34 cellular contexts compared by ENCODE assay signal in the genomic region with DNA sequence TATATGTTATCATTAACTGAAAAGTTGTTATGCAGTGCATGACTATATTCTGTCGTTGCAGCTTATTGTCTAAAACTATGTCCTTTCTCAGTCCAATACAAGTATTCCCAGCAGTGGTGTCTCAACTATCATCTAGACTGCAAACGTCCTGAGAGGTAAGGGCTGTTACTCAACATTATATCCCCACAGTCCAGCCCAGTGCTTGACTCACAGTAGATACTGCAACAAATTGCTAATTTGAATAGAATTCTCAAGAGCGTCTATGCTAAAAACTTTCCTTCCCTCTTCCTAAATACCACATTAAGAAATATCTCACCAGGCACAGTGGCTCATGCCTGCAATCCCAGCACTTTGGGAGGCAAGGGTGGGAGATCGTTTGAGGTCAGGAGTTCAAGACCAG. TPM values are rescaled to one million over a fixed set of nuclear protein-coding genes. Genes with fewer than 3 reads are reported as not detected.
DNase-seq lines count a peak whose midpoint lies in the region; ATAC-seq and TF ChIP-seq lines count a peak whose summit lies in the region.
"Had no signal": no experiment of that assay in that cellular context is flagged by ENCODE, and none has a peak within 500 bp of the region (broad histone marks: within the 10 kb centered on the region; RNA-seq: fewer than 3 reads in every experiment).

No MANE protein-coding gene starts in this region.

- peaks cover 2% of the 10 kb centered on the region for H3K79me2 ChIP-seq in trophoblast cell (ENCODE audit: control insufficient read depth, insufficient read depth, low read length, poor library complexity)
- H3K79me2 ChIP-seq in OCI-LY7 (ENCODE audit: insufficient read depth, low read depth, low read length), result no peaks in the 10 kb centered on the region

- H3K23ac ChIP-seq in trophoblast cell (ENCODE audit: low read length), result no peak overlapping the region

- H3K9me3 ChIP-seq in esophagus muscularis mucosa (no peaks in the 10 kb centered on the region), trophoblast cell (ENCODE audit: insufficient read depth, low read depth, low read length) (no peaks in the 10 kb centered on the region), OCI-LY7 (ENCODE audit: low read length) (no peaks in the 10 kb centered on the region), HAP-1 (no peaks in the 10 kb centered on the region)
- H3K9me3 ChIP-seq in CD4-positive, alpha-beta T cell (ENCODE audit: control insufficient read depth, low read length), result no peaks in the 10 kb centered on the region
- H3K9me3 ChIP-seq: A549; BE2C; BLaER1; BLaER1 treated with 17β-estradiol and CSF1 and Interleukin-3, amounts not matched to agents 10 nM and 100 nM; Caco-2 had no signal

- CTCF ChIA-PET in OCI-LY7 (lab: Charles Lee; ENCODE audit: unreplicated experiment), result no interaction called here
- CTCF ChIA-PET in CD4-positive, alpha-beta T cell (lab: Charles Lee), result no interaction called here

- no peak for TF ChIP-seq CTCF in epithelial cell of esophagus (IDR thresholded peaks at IDR 0.05; ENCODE audit: insufficient read depth, low read depth, low read length, missing control alignments)
- no peak for TF ChIP-seq CTCF in esophagus muscularis mucosa (IDR thresholded peaks at IDR 0.05)
- no peak for TF ChIP-seq CTCF in OCI-LY7 (conservative IDR thresholded peaks at IDR 0.05; ENCODE audit: low read length)
- no peak for TF ChIP-seq CTCF in CD4-positive, alpha-beta T cell (IDR thresholded peaks at IDR 0.05)

- H3K4me3 ChIP-seq in epithelial cell of esophagus (ENCODE audit: low read length) (no peak overlapping the region), esophagus muscularis mucosa (no peak overlapping the region), trophoblast cell (ENCODE audit: low read depth, low read length) (no peak overlapping the region), OCI-LY7 (ENCODE audit: low read depth, low read length, poor library complexity, severe bottlenecking) (no peak overlapping the region), HAP-1 (no peak overlapping the region)
- H3K4me3 ChIP-seq: A549; BLaER1; BLaER1 treated with 17β-estradiol and CSF1 and Interleukin-3, amounts not matched to agents 10 nM and 100 nM had no signal

- H3K9me2 ChIP-seq in OCI-LY7 (ENCODE audit: insufficient read depth, low read length), result no peaks in the 10 kb centered on the region

- peak; percentile 25 for DNase-seq in amniotic epithelial cell (ENCODE audit: low read depth)
- peak; percentile 17 for DNase-seq in epithelial cell of esophagus (ENCODE audit: low read depth)
- DNase-seq in esophagus muscularis mucosa (ENCODE audit: extremely low spot score), result peak; percentile 68
- peak; percentile 75 to 91 for DNase-seq in trophoblast cell
- DNase-seq in OCI-LY7 (ENCODE audit: low spot score), result no peak
- DNase-seq in CD4-positive, alpha-beta T cell, result no peak
- no peak for DNase-seq in HAP-1 (ENCODE audit: low spot score in 2 of 2)
- DNase-seq: 8988T; ACHN; AML-193; BE2C; C1 segment of cervical spinal cord; Calu3; CD4-positive, alpha-beta memory T cell; CD4-positive, CD25-positive, alpha-beta regulatory T cell; CD8-positive, alpha-beta memory T cell; CD8-positive, alpha-beta T cell; COR-L47; DMS 273 treated with DMSO at 0.1 percent for 48 hours; DMS153; DMS53; DMS79; DMS79 treated with DMSO at 0.1 percent for 48 hours; DND-41; EL had no signal

- POLR2A ChIA-PET in OCI-LY7 (lab: Charles Lee), result interaction anchor here (0.7 kb wide), 2 partner anchors 385 to 605 kb away, joined by 3 to 5 read pairs; no protein-coding TSS in a partner anchor
- POLR2A ChIA-PET in CD4-positive, alpha-beta T cell (lab: Charles Lee), result no interaction called here

- no TSS peak for BruUV-seq in OCI-LY7 (replicated peaks; lab: Mats Ljungman, UMichigan)

- no peaks in the 10 kb centered on the region for H3K36me3 ChIP-seq in esophagus muscularis mucosa
- H3K36me3 ChIP-seq in trophoblast cell (ENCODE audit: control insufficient read depth in 1 of 2, insufficient read depth in 2 of 2, low read length in 2 of 2), result no peaks in the 10 kb centered on the region
- no peaks in the 10 kb centered on the region for H3K36me3 ChIP-seq in OCI-LY7 (ENCODE audit: insufficient read depth, low read length)
- H3K36me3 ChIP-seq in HAP-1 (replicated peaks), result no peaks in the 10 kb centered on the region
- H3K36me3 ChIP-seq: BE2C; BLaER1; BLaER1 treated with 17β-estradiol and CSF1 and Interleukin-3, amounts not matched to agents 10 nM and 100 nM had no signal

- no peak overlapping the region for H3K14ac ChIP-seq in trophoblast cell (ENCODE audit: low read length)

- in situ Hi-C loops in HAP-1 (cut with MboI; ENCODE audit: low sequenced_read_pairs), result no loop called here

- no peak overlapping the region for H3K4ac ChIP-seq in trophoblast cell (ENCODE audit: low read depth, low read length)

- H3K9me3 Mint-ChIP-seq in CD4-positive, alpha-beta T cell, result no peaks in the 10 kb centered on the region
- H3K9me3 Mint-ChIP-seq: CD14-positive monocyte; CD4-positive, alpha-beta memory T cell; CD8-positive, alpha-beta memory T cell; CD8-positive, alpha-beta T cell had no signal

- 86% methylated on average over 4 of the region's 4 CpGs for WGBS in esophagus muscularis mucosa
- WGBS in trophoblast cell (ENCODE audit: extremely low coverage, insufficient coverage, insufficient read length), result no CpG with 5 or more reads among the region's 4 CpGs

- no peaks in the 10 kb centered on the region for H3K36me3 Mint-ChIP-seq in CD4-positive, alpha-beta T cell (ENCODE audit: low read depth)
- H3K36me3 Mint-ChIP-seq: CD14-positive monocyte; CD4-positive, alpha-beta memory T cell; CD4-positive, CD25-positive, alpha-beta regulatory T cell; CD8-positive, alpha-beta memory T cell; CD8-positive, alpha-beta T cell had no signal

- H3K4me1 ChIP-seq in esophagus muscularis mucosa, result no peaks in the 10 kb centered on the region
- peaks cover 0 to 6% of the 10 kb centered on the region in 2 experiments for H3K4me1 ChIP-seq in trophoblast cell (ENCODE audit: control insufficient read depth in 1 of 2, insufficient read depth in 2 of 2, low read length in 2 of 2)
- H3K4me1 ChIP-seq in OCI-LY7 (ENCODE audit: insufficient read depth, low read length, poor library complexity, severe bottlenecking), result no peaks in the 10 kb centered on the region
- H3K4me1 ChIP-seq in HAP-1, result no peaks in the 10 kb centered on the region
- H3K4me1 ChIP-seq: A549; BE2C; BLaER1; BLaER1 treated with 17β-estradiol and CSF1 and Interleukin-3, amounts not matched to agents 10 nM and 100 nM; Caco-2 had no signal

- no peak for TF ChIP-seq POLR2A in esophagus muscularis mucosa (IDR thresholded peaks at IDR 0.05; ENCODE audit: low read depth)

- H3K4me2 ChIP-seq in trophoblast cell (ENCODE audit: low read length) (no peak overlapping the region), OCI-LY7 (ENCODE audit: low read length) (no peak overlapping the region)
- H3K4me2 ChIP-seq: A549; BLaER1; BLaER1 treated with 17β-estradiol and CSF1 and Interleukin-3, amounts not matched to agents 10 nM and 100 nM had no signal

- no peak overlapping the region for H3K27ac Mint-ChIP-seq in CD4-positive, alpha-beta T cell
- H3K27ac Mint-ChIP-seq: B cell; CD14-positive monocyte; CD4-positive, alpha-beta memory T cell; CD8-positive, alpha-beta memory T cell; CD8-positive, alpha-beta T cell had no signal

- no peak overlapping the region for H3K27ac ChIP-seq in esophagus muscularis mucosa (replicated peaks in 1 of 4)
- no peak overlapping the region for H3K27ac ChIP-seq in trophoblast cell (ENCODE audit: low read depth, low read length)
- H3K27ac ChIP-seq in OCI-LY7 (ENCODE audit: low read depth, low read length, poor library complexity, severe bottlenecking), result no peak overlapping the region
- no peak overlapping the region for H3K27ac ChIP-seq in CD4-positive, alpha-beta T cell (ENCODE audit: low read depth, low read length)
- H3K27ac ChIP-seq: 22Rv1; A549; BLaER1; BLaER1 treated with 17β-estradiol and CSF1 and Interleukin-3, amounts not matched to agents 10 nM and 100 nM; C4-2B had no signal

- H2AFZ ChIP-seq in trophoblast cell (ENCODE audit: insufficient read depth, low read length, poor library complexity), result no peak overlapping the region
- no peak overlapping the region for H2AFZ ChIP-seq in OCI-LY7 (ENCODE audit: low read length)

- TF ChIP-seq EP300 in esophagus muscularis mucosa (IDR thresholded peaks at IDR 0.05), result no peak

- peak overlapping the region; percentile 72 for H4K91ac ChIP-seq in trophoblast cell (ENCODE audit: low read depth, low read length)

- H2BK120ac ChIP-seq in trophoblast cell (ENCODE audit: insufficient read depth, low read length, poor library complexity), result no peak overlapping the region

- peak overlapping the region; percentile 75 for H2BK12ac ChIP-seq in trophoblast cell (ENCODE audit: low read length)

- intact Hi-C loops in esophagus muscularis mucosa (cut with DNase I) (no loop called here), OCI-LY7 (cut with micrococcal nuclease; ENCODE audit: unreplicated experiment) (loop anchor here (10.0 kb wide), 1 partner anchor 248 kb away; no protein-coding TSS in a partner anchor)
- intact Hi-C loops in CD4-positive, alpha-beta T cell (cut with DNase I, micrococcal nuclease), result no loop called here

- H3K27me3 ChIP-seq in esophagus muscularis mucosa, result no peaks in the 10 kb centered on the region
- H3K27me3 ChIP-seq in trophoblast cell (ENCODE audit: insufficient read depth, low read length), result no peaks in the 10 kb centered on the region
- no peaks in the 10 kb centered on the region for H3K27me3 ChIP-seq in CD4-positive, alpha-beta T cell (ENCODE audit: control insufficient read depth, insufficient read depth, low read length)
- H3K27me3 ChIP-seq in HAP-1 (ENCODE audit: low read depth), result peaks cover 3% of the 10 kb centered on the region; the same call in 1 of the 2 replicates
- H3K27me3 ChIP-seq: BLaER1; BLaER1 treated with 17β-estradiol and CSF1 and Interleukin-3, amounts not matched to agents 10 nM and 100 nM had no signal

- H2AK5ac ChIP-seq in trophoblast cell (ENCODE audit: low read length), result no peak overlapping the region

- H3K27me3 Mint-ChIP-seq in CD4-positive, alpha-beta T cell, result no peaks in the 10 kb centered on the region
- H3K27me3 Mint-ChIP-seq: B cell; CD8-positive, alpha-beta memory T cell had no signal

- no peak overlapping the region for H3K18ac ChIP-seq in trophoblast cell (ENCODE audit: low read length)

- H2BK5ac ChIP-seq in trophoblast cell (ENCODE audit: low read depth, low read length, poor library complexity), result no peak overlapping the region

- no peak overlapping the region for H3K4me3 Mint-ChIP-seq in CD4-positive, alpha-beta T cell
- H3K4me3 Mint-ChIP-seq: B cell; CD14-positive monocyte; CD4-positive, alpha-beta memory T cell; CD4-positive, CD25-positive, alpha-beta regulatory T cell; CD8-positive, alpha-beta memory T cell; CD8-positive, alpha-beta T cell had no signal

- H4K8ac ChIP-seq in trophoblast cell (ENCODE audit: low read depth, low read length), result no peak overlapping the region

- H4K20me1 ChIP-seq in OCI-LY7 (ENCODE audit: insufficient read depth, low read length), result no peaks in the 10 kb centered on the region
- H4K20me1 ChIP-seq: BLaER1; BLaER1 treated with 17β-estradiol and CSF1 and Interleukin-3, amounts not matched to agents 10 nM and 100 nM had no signal

- H4K12ac ChIP-seq in trophoblast cell (ENCODE audit: low read depth, low read length), result no peak overlapping the region

- ATAC-seq in CD4-positive, alpha-beta T cell (ENCODE audit: poor library complexity), result no peak
- no peak for ATAC-seq in HG03139 (IDR thresholded peaks at IDR 0.05; ENCODE audit: unreplicated experiment)
- ATAC-seq: A549; CD8-positive, alpha-beta T cell had no signal

- H3K9ac ChIP-seq in trophoblast cell (ENCODE audit: low read length), result no peak overlapping the region
- H3K9ac ChIP-seq: BLaER1; BLaER1 treated with 17β-estradiol and CSF1 and Interleukin-3, amounts not matched to agents 10 nM and 100 nM had no signal

- no peaks in the 10 kb centered on the region for H3K4me1 Mint-ChIP-seq in CD4-positive, alpha-beta T cell (ENCODE audit: low read depth)
- H3K4me1 Mint-ChIP-seq: B cell; CD14-positive monocyte; CD4-positive, alpha-beta memory T cell; CD4-positive, CD25-positive, alpha-beta regulatory T cell; CD8-positive, alpha-beta memory T cell had no signal

- H3K79me1 ChIP-seq in trophoblast cell (ENCODE audit: low read length), result peaks cover 13% of the 10 kb centered on the region

RNA-seq across cellular contexts. Expression of gene PCSK5, which starts 37.7 kb away (rescaled TPM):
- total RNA-seq in esophagus muscularis mucosa (10 to 100 TPM; 22.0 to 37.4 (median 27.8) TPM), OCI-LY7 (2022) (0.76 and 1.1 TPM in 2 replicates)
- 18.4 and 18.5 TPM in 2 replicates for polyA plus RNA-seq in trophoblast cell (2013)
- not detected in 2 replicates for total RNA-seq in OCI-LY7 (2014; rRNA removed; shearing (Covaris generic))
- 10 to 100 TPM; 14.4 to 15.2 TPM for total RNA-seq in CD4-positive, alpha-beta T cell
- total RNA-seq: B cell had no signal

Comparison
In these comparisons a context has a peak if more than half of its experiments do, and no peak if none do; other contexts are left out.
1. DNase-seq: peak in amniotic epithelial cell (single experiment), epithelial cell of esophagus (single experiment), esophagus muscularis mucosa (single experiment) and trophoblast cell (2 of 2); none in OCI-LY7 (single experiment), CD4-positive, alpha-beta T cell (0 of 10) and HAP-1 (0 of 2).
2. RNA of gene PCSK5, which starts 37.7 kb away (total RNA-seq): 22.0 to 37.4 TPM in esophagus muscularis mucosa and 14.4 to 15.2 TPM in CD4-positive, alpha-beta T cell; 0.76 to 1.1 TPM in OCI-LY7; every median in the first group is over 4 times any median in the second.